In genomic region chr16:4700997-4701743, GRCh38 we compare ENCODE assay signal across 35 cellular contexts. TPM values are rescaled to one million over a fixed set of nuclear protein-coding genes. Genes with fewer than 3 reads are reported as not detected.
DNase-seq lines count a peak whose midpoint lies in the region; ATAC-seq, FAIRE-seq and TF ChIP-seq lines count a peak whose summit lies in the region.
"Had no signal": no experiment of that assay in that cellular context is flagged by ENCODE, and none has a peak within 500 bp of the region (broad histone marks: within the 10 kb centered on the region; RNA-seq: fewer than 3 reads in every experiment).

No MANE protein-coding gene starts in this region.

- no peaks in the 10 kb centered on the region for H3K27me3 Mint-ChIP-seq in activated CD4-positive, alpha-beta T cell treated with anti-CD3 and anti-CD28 coated beads, Interleukin-2, amount 10 ng/mL, durations not matched to agents 24 days and 14 days
- H3K27me3 Mint-ChIP-seq in activated CD4-positive, alpha-beta T cell treated with anti-CD3 and anti-CD28 coated beads for 36 hours: no peaks in the 10 kb centered on the region
- H3K27me3 Mint-ChIP-seq in dendritic cell treated with granulocyte-macrophage colony-stimulating factor and Interleukin-4, amounts not matched to agents 40 ng/mL and 50 ng/mL, for 4 days: no peaks in the 10 kb centered on the region
- H3K27me3 Mint-ChIP-seq in immature natural killer cell (ENCODE audit: low read depth in 3 of 3): peaks cover 0 to 7% (median 0%) of the 10 kb centered on the region in 3 donors
- H3K27me3 Mint-ChIP-seq: effector memory CD8-positive, alpha-beta T cell had no signal

- no peak overlapping the region for H3K4me3 Mint-ChIP-seq in activated CD4-positive, alpha-beta T cell treated with anti-CD3 and anti-CD28 coated beads, Interleukin-2, amount 10 ng/mL, durations not matched to agents 24 days and 14 days
- H3K4me3 Mint-ChIP-seq in activated CD4-positive, alpha-beta T cell treated with anti-CD3 and anti-CD28 coated beads for 36 hours: no peak overlapping the region
- no peak overlapping the region for H3K4me3 Mint-ChIP-seq in dendritic cell treated with granulocyte-macrophage colony-stimulating factor and Interleukin-4, amounts not matched to agents 40 ng/mL and 50 ng/mL, for 4 days
- no peak overlapping the region for H3K4me3 Mint-ChIP-seq in immature natural killer cell
- H3K4me3 Mint-ChIP-seq: activated naive CD4-positive, alpha-beta T cell treated with anti-CD3 and anti-CD28 coated beads for 36 hours; activated T-helper 1 cell treated with anti-CD3 and anti-CD28 coated beads, Interleukin-12 subunit alpha, Interleukin-12 subunit beta, Interleukin-2, Interleukin-4 antibody, amounts not matched to agents 30 ng/mL and 10 ng/mL and 1 ng/mL, durations not matched to agents 14 hours and 24 hours and 36 hours; CD14-positive monocyte; effector memory CD8-positive, alpha-beta T cell; nephron; T-helper 2 cell treated with Interferon-gamma antibody and Interleukin-4, amounts not matched to agents 5 μg/mL and 100 μg/mL, for 36 hours had no signal

- TF ChIP-seq EP300 in stomach (IDR thresholded peaks at IDR 0.05): no peak

- H3K9me3 Mint-ChIP-seq in activated CD4-positive, alpha-beta T cell treated with anti-CD3 and anti-CD28 coated beads, Interleukin-2, amount 10 ng/mL, durations not matched to agents 24 days and 14 days: no peaks in the 10 kb centered on the region
- H3K9me3 Mint-ChIP-seq in activated CD4-positive, alpha-beta T cell treated with anti-CD3 and anti-CD28 coated beads for 36 hours (ENCODE audit: low read depth): no peaks in the 10 kb centered on the region
- no peaks in the 10 kb centered on the region for H3K9me3 Mint-ChIP-seq in dendritic cell treated with granulocyte-macrophage colony-stimulating factor and Interleukin-4, amounts not matched to agents 40 ng/mL and 50 ng/mL, for 4 days
- H3K9me3 Mint-ChIP-seq in immature natural killer cell: no peaks in the 10 kb centered on the region
- H3K9me3 Mint-ChIP-seq: activated naive CD4-positive, alpha-beta T cell treated with anti-CD3 and anti-CD28 coated beads for 36 hours; activated T-helper 1 cell treated with anti-CD3 and anti-CD28 coated beads, Interleukin-12 subunit alpha, Interleukin-12 subunit beta, Interleukin-2, Interleukin-4 antibody, amounts not matched to agents 30 ng/mL and 10 ng/mL and 1 ng/mL, durations not matched to agents 14 hours and 24 hours and 36 hours; CD14-positive monocyte; effector memory CD8-positive, alpha-beta T cell; nephron; T-helper 2 cell treated with Interferon-gamma antibody and Interleukin-4, amounts not matched to agents 5 μg/mL and 100 μg/mL, for 36 hours had no signal

- WGBS in stomach, 5 donors: 73 to 81% (median 77%) methylated on average over 21 to 33 of the region's 33 CpGs

- FAIRE-seq in urothelium cell line (lab: Jason Lieb, UNC): no peak
- FAIRE-seq: GM18507 had no signal

- H3K36me3 Mint-ChIP-seq in activated CD4-positive, alpha-beta T cell treated with anti-CD3 and anti-CD28 coated beads, Interleukin-2, amount 10 ng/mL, durations not matched to agents 24 days and 14 days (ENCODE audit: low read depth): peaks cover 24% of the 10 kb centered on the region
- H3K36me3 Mint-ChIP-seq in activated CD4-positive, alpha-beta T cell treated with anti-CD3 and anti-CD28 coated beads for 36 hours (ENCODE audit: low read depth): peaks cover 14% of the 10 kb centered on the region
- H3K36me3 Mint-ChIP-seq in dendritic cell treated with granulocyte-macrophage colony-stimulating factor and Interleukin-4, amounts not matched to agents 40 ng/mL and 50 ng/mL, for 4 days (ENCODE audit: low read depth): peaks cover 93% of the 10 kb centered on the region
- peaks cover 6 to 16% (median 12%) of the 10 kb centered on the region in 3 donors for H3K36me3 Mint-ChIP-seq in immature natural killer cell

- TF ChIP-seq CTCF in stomach (IDR thresholded peaks at IDR 0.05): no peak

- in situ Hi-C loops in KBM-7 (cut with MboI; ENCODE audit: low pct_unique_long_range_greater_than_20kb, low sequenced_read_pairs): no loop called here

- no peaks in the 10 kb centered on the region for H3K9me3 ChIP-seq in stomach
- H3K9me3 ChIP-seq: adrenal gland, MG63, ovary, spleen, upper lobe of left lung had no signal

- POLR2A ChIA-PET in activated CD4-positive, alpha-beta T cell treated with anti-CD3 and anti-CD28 coated beads for 36 hours (lab: Charles Lee): no interaction called here

- H3K27me3 ChIP-seq in stomach: no peaks in the 10 kb centered on the region
- H3K27me3 ChIP-seq: adrenal gland, brain microvascular endothelial cell, MG63, ovary, spleen, upper lobe of left lung had no signal

- H3K27ac Mint-ChIP-seq in activated CD4-positive, alpha-beta T cell treated with anti-CD3 and anti-CD28 coated beads, Interleukin-2, amount 10 ng/mL, durations not matched to agents 24 days and 14 days: no peak overlapping the region
- H3K27ac Mint-ChIP-seq in activated CD4-positive, alpha-beta T cell treated with anti-CD3 and anti-CD28 coated beads for 36 hours: no peak overlapping the region
- peak overlapping the region; percentile 27 for H3K27ac Mint-ChIP-seq in dendritic cell treated with granulocyte-macrophage colony-stimulating factor and Interleukin-4, amounts not matched to agents 40 ng/mL and 50 ng/mL, for 4 days
- H3K27ac Mint-ChIP-seq in immature natural killer cell: no peak overlapping the region
- H3K27ac Mint-ChIP-seq: activated naive CD4-positive, alpha-beta T cell treated with anti-CD3 and anti-CD28 coated beads for 36 hours; T-helper 2 cell treated with Interferon-gamma antibody and Interleukin-4, amounts not matched to agents 5 μg/mL and 100 μg/mL, for 36 hours had no signal

- TF ChIP-seq POLR2A in stomach (IDR thresholded peaks at IDR 0.05): no peak

- ATAC-seq in activated CD4-positive, alpha-beta T cell treated with anti-CD3 and anti-CD28 coated beads for 36 hours: no peak
- ATAC-seq: SK-N-SH treated with all-trans-retinoic acid at 6 μM for 48 hours had no signal

- intact Hi-C loops in activated CD4-positive, alpha-beta T cell treated with anti-CD3 and anti-CD28 coated beads, Interleukin-2, amount 10 ng/mL, durations not matched to agents 24 days and 14 days (cut with micrococcal nuclease): no loop called here
- intact Hi-C loops in activated CD4-positive, alpha-beta T cell treated with anti-CD3 and anti-CD28 coated beads for 36 hours (cut with DNase I, micrococcal nuclease): no loop called here
- intact Hi-C loops in dendritic cell treated with granulocyte-macrophage colony-stimulating factor and Interleukin-4, amounts not matched to agents 40 ng/mL and 50 ng/mL, for 4 days (cut with micrococcal nuclease): no loop called here
- intact Hi-C loops in stomach (cut with DNase I; ENCODE audit: low total_unique reads): no loop called here

- peak; percentile 56 for DNase-seq in activated CD4-positive, alpha-beta T cell treated with anti-CD3 and anti-CD28 coated beads, Interleukin-2, amount 10 ng/mL, durations not matched to agents 24 days and 14 days
- DNase-seq in activated CD4-positive, alpha-beta T cell treated with anti-CD3 and anti-CD28 coated beads for 36 hours: no peak
- DNase-seq in islet precursor cell: peak; percentile 44
- DNase-seq in stomach: peak; percentile 85
- no peak for DNase-seq in immature natural killer cell
- no peak for DNase-seq in KBM-7
- no peak for DNase-seq in urothelium cell line (ENCODE audit: low spot score)
- DNase-seq: activated CD4-positive, alpha-beta T cell treated with anti-CD3 and anti-CD28 coated beads, Interleukin-2, amount 50 U/mL, for 1 hour; activated naive CD4-positive, alpha-beta T cell treated with anti-CD3 and anti-CD28 coated beads for 36 hours; brain microvascular endothelial cell; Calu3; DMS79 treated with DMSO at 0.1 percent for 48 hours; effector memory CD8-positive, alpha-beta T cell; erythroblast; HCEC 1CT; KG1; MG63; NCI-H1417; NCI-H2081; NCI-H226; NCI-H82; ovary; retina; spleen; WERI-Rb-1 had no signal

- no peak overlapping the region for H3K4me3 ChIP-seq in stomach
- H3K4me3 ChIP-seq: adrenal gland, MG63, ovary, spleen, upper lobe of left lung had no signal

- peak overlapping the region in 3 of 5 donors; percentile 22 to 43 (median 25) for H3K27ac ChIP-seq in stomach
- H3K27ac ChIP-seq: 22Rv1, adrenal gland, brain microvascular endothelial cell, ovary, spleen, upper lobe of left lung, WERI-Rb-1 had no signal

- CTCF ChIA-PET in activated CD4-positive, alpha-beta T cell treated with anti-CD3 and anti-CD28 coated beads for 36 hours (lab: Charles Lee): interaction anchor here (0.6 kb wide), 1 partner anchor 196 kb away, joined by 3 read pairs; no protein-coding TSS in a partner anchor

- H3K36me3 ChIP-seq in stomach: peaks cover 59 to 97% (median 95%) of the 10 kb centered on the region in 4 donors
- H3K36me3 ChIP-seq: ovary had no signal

- peaks cover 7% of the 10 kb centered on the region for H3K4me1 Mint-ChIP-seq in activated CD4-positive, alpha-beta T cell treated with anti-CD3 and anti-CD28 coated beads, Interleukin-2, amount 10 ng/mL, durations not matched to agents 24 days and 14 days
- H3K4me1 Mint-ChIP-seq in activated CD4-positive, alpha-beta T cell treated with anti-CD3 and anti-CD28 coated beads for 36 hours: peaks cover 8% of the 10 kb centered on the region
- peaks cover 7% of the 10 kb centered on the region for H3K4me1 Mint-ChIP-seq in dendritic cell treated with granulocyte-macrophage colony-stimulating factor and Interleukin-4, amounts not matched to agents 40 ng/mL and 50 ng/mL, for 4 days (ENCODE audit: low read depth)
- peaks cover 0 to 2% of the 10 kb centered on the region in 2 donors for H3K4me1 Mint-ChIP-seq in immature natural killer cell
- H3K4me1 Mint-ChIP-seq: CD14-positive monocyte, nephron had no signal

- peaks cover 0 to 28% (median 18%) of the 10 kb centered on the region in 4 donors for H3K4me1 ChIP-seq in stomach
- H3K4me1 ChIP-seq: upper lobe of left lung had no signal

RNA-seq across cellular contexts. Expression of gene NUDT16L1, which starts 7.8 kb away (rescaled TPM):
- total RNA-seq in activated CD4-positive, alpha-beta T cell treated with anti-CD3 and anti-CD28 coated beads, Interleukin-2, amount 10 ng/mL, durations not matched to agents 24 days and 14 days: 35.4 and 36.1 TPM in 2 replicates
- 10 to 100 TPM; 16.4 to 22.5 TPM for total RNA-seq in activated CD4-positive, alpha-beta T cell treated with anti-CD3 and anti-CD28 coated beads for 36 hours
- 10 to 100 TPM in 4 of 5 donors, 1 to 10 TPM in 1; 3.5 to 48.2 (median 44.2) TPM for total RNA-seq in stomach
- polyA plus RNA-seq in stomach (10 to 100 TPM; 31.9 to 37.2 (median 33.3) TPM), immature natural killer cell (100 to 1,000 TPM in 1 of 3 donors, 10 to 100 TPM in 2; 86.5 to 125 (median 99.6) TPM)

RNA-seq across cellular contexts. Expression of gene ANKS3, which starts 32.9 kb away (rescaled TPM):
- 21.8 and 22.3 TPM in 2 replicates for total RNA-seq in activated CD4-positive, alpha-beta T cell treated with anti-CD3 and anti-CD28 coated beads, Interleukin-2, amount 10 ng/mL, durations not matched to agents 24 days and 14 days
- 10 to 100 TPM; 12.1 to 14.1 TPM for total RNA-seq in activated CD4-positive, alpha-beta T cell treated with anti-CD3 and anti-CD28 coated beads for 36 hours
- 100 to 1,000 TPM in 1 of 5 donors, 10 to 100 TPM in 4; 11.6 to 183 (median 33.5) TPM for total RNA-seq in stomach
- 10 to 100 TPM; 16.2 to 25.0 (median 24.3) TPM for polyA plus RNA-seq in stomach
- polyA plus RNA-seq in immature natural killer cell: 1 to 10 TPM; 1.4 to 6.4 (median 2.6) TPM

RNA-seq across cellular contexts. Expression of gene DNAAF8, which starts 33.2 kb away (rescaled TPM):
- not detected in 2 replicates for total RNA-seq in activated CD4-positive, alpha-beta T cell treated with anti-CD3 and anti-CD28 coated beads, Interleukin-2, amount 10 ng/mL, durations not matched to agents 24 days and 14 days
- under 1 TPM; 0.11 to 0.16 TPM for total RNA-seq in activated CD4-positive, alpha-beta T cell treated with anti-CD3 and anti-CD28 coated beads for 36 hours
- 1 to 10 TPM in 1 of 5 donors, not detected in 4; 1.8 TPM for total RNA-seq in stomach
- polyA plus RNA-seq in stomach: 1 to 10 TPM in 1 of 3 donors, under 1 TPM in 1, not detected in 1; 0.68 to 1.2 TPM
- polyA plus RNA-seq in immature natural killer cell: under 1 TPM in 2 of 3 donors, not detected in 1; 0.15 to 0.22 TPM
- total RNA-seq: activated T-helper 1 cell treated with anti-CD3 and anti-CD28 coated beads, Interleukin-12 subunit alpha, Interleukin-12 subunit beta, Interleukin-2, Interleukin-4 antibody, amounts not matched to agents 30 ng/mL and 10 ng/mL and 1 ng/mL, durations not matched to agents 14 hours and 24 hours and 36 hours had no signal

Comparison
In these comparisons a context has a peak if more than half of its experiments do, and no peak if none do; other contexts are left out.
1. DNase-seq: peak in activated CD4-positive, alpha-beta T cell treated with anti-CD3 and anti-CD28 coated beads, Interleukin-2, amount 10 ng/mL, durations not matched to agents 24 days and 14 days (single experiment), islet precursor cell (single experiment) and stomach (single experiment); none in activated CD4-positive, alpha-beta T cell treated with anti-CD3 and anti-CD28 coated beads for 36 hours (single experiment), immature natural killer cell (0 of 3), KBM-7 (single experiment) and urothelium cell line (single experiment).